Comparison of ENCODE assay signal across 8 cellular contexts in genomic region chr6:32152414-32153251, GRCh38. TPM values are rescaled to one million over a fixed set of nuclear protein-coding genes. Genes with fewer than 3 reads are reported as not detected.
DNase-seq lines count a peak whose midpoint lies in the region; FAIRE-seq and TF ChIP-seq lines count a peak whose summit lies in the region.

No MANE protein-coding gene starts in this region.

- peaks cover 13 to 31% of the 10 kb centered on the region in 2 experiments; a peak in 3 of 4 replicates for H3K4me1 ChIP-seq in SK-N-SH (ENCODE audit: control insufficient read depth in 1 of 2, insufficient read depth in 2 of 2, low read depth in 1 of 2, low read length in 1 of 2)

- no peak for FAIRE-seq in GM12891 (lab: Jason Lieb, UNC)

- peaks cover 2 to 10% of the 10 kb centered on the region in 2 experiments for H3K36me3 ChIP-seq in SK-N-SH (replicated peaks in 1 of 2; ENCODE audit: control insufficient read depth in 1 of 2, insufficient read depth in 2 of 2, low read length in 1 of 2)

- H3K27ac Mint-ChIP-seq in neural crest cell (ENCODE audit: unreplicated experiment), result peak overlapping the region; percentile 97

- peak overlapping the region; percentile 94 for H3K4me2 ChIP-seq in SK-N-SH

- H3K9me3 Mint-ChIP-seq in neural crest cell, result no peaks in the 10 kb centered on the region

- H3K4me3 Mint-ChIP-seq in neural crest cell, result peak overlapping the region; percentile 100

- peak; percentile 54 for DNase-seq in DMS79 treated with DMSO at 0.1 percent for 48 hours (lab: John Stamatoyannopoulos, UW)
- DNase-seq in SK-N-SH, result peak; percentile 48
- peak; percentile 29 for DNase-seq in fibroblast of gingiva (ENCODE audit: low read depth)
- no peak for DNase-seq in neural crest cell (ENCODE audit: low read depth, low spot score)
- no peak for DNase-seq in NCI-H1436 (lab: John Stamatoyannopoulos, UW)
- DNase-seq in NCI-H187 (lab: John Stamatoyannopoulos, UW), result no peak
- DNase-seq in NCI-H748 (lab: John Stamatoyannopoulos, UW; ENCODE audit: unreplicated experiment), result no peak
- no peak for DNase-seq in GM12891 (ENCODE audit: insufficient read length, low spot score)

- no peaks in the 10 kb centered on the region for H3K9me2 ChIP-seq in SK-N-SH

- peak overlapping the region; percentile 84 for H3K9ac ChIP-seq in SK-N-SH

- H3K36me3 Mint-ChIP-seq in neural crest cell (ENCODE audit: low read depth), result peaks cover 7% of the 10 kb centered on the region

- H3K27me3 Mint-ChIP-seq in neural crest cell (ENCODE audit: low read depth), result no peaks in the 10 kb centered on the region

- no peak for TF ChIP-seq POLR2A in GM12891 (IDR thresholded peaks at IDR 0.05; ENCODE audit: low read depth, low read length)

- no peak for TF ChIP-seq RAD21 in SK-N-SH (IDR thresholded peaks at IDR 0.05; ENCODE audit: low read length)

- H3K4me3 ChIP-seq in SK-N-SH (ENCODE audit: low read depth in 2 of 2, low read length in 1 of 2), result peak overlapping the region; percentile 75 to 81

- CTCF ChIA-PET in SK-N-SH (lab: Yijun Ruan, JAX), result interaction anchor here (0.6 to 1.0 kb wide), 6 partner anchors 13 to 111 kb away, joined by 3 to 8 read pairs (median 4); no protein-coding TSS in a partner anchor

- no peak for TF ChIP-seq EP300 in SK-N-SH (IDR thresholded peaks at IDR 0.05; ENCODE audit: borderline replicate concordance in 1 of 2, low read depth in 1 of 2, low read length in 1 of 2)

- TF ChIP-seq CTCF in SK-N-SH (IDR thresholded peaks at IDR 0.05) (no peak), neural crest cell (conservative IDR thresholded peaks at IDR 0.05) (no peak)

- POLR2A ChIA-PET in SK-N-SH (lab: Yijun Ruan, JAX), result interaction anchor here (0.6 to 1.6 kb wide), 2 partner anchors 22 to 24 kb away, joined by 3 to 5 read pairs; partner anchors contain the start of gene FKBPL

- H3K79me2 ChIP-seq in SK-N-SH (ENCODE audit: insufficient read depth), result peaks cover 19% of the 10 kb centered on the region

- no peaks in the 10 kb centered on the region for H3K9me3 ChIP-seq in SK-N-SH

- no peaks in the 10 kb centered on the region for H4K20me1 ChIP-seq in SK-N-SH (ENCODE audit: insufficient read depth)

- peaks cover 4% of the 10 kb centered on the region for H3F3A ChIP-seq in SK-N-SH (replicated peaks; ENCODE audit: insufficient read depth)

- peak overlapping the region; percentile 87 for H2AFZ ChIP-seq in SK-N-SH (ENCODE audit: low read depth)

- H3K4me1 Mint-ChIP-seq in neural crest cell, result peaks cover 50% of the 10 kb centered on the region

- 53% methylated on average over 24 of the region's 24 CpGs for WGBS in SK-N-SH (ENCODE audit: low lambda C conversion rate)

- H3K27me3 ChIP-seq in SK-N-SH (ENCODE audit: insufficient read depth), result no peaks in the 10 kb centered on the region

- H3K27ac ChIP-seq in SK-N-SH (ENCODE audit: low read depth in 2 of 2, low read length in 1 of 2), result peak overlapping the region; percentile 86 to 95

TF ChIP-seq in SK-N-SH, 30 proteins besides CTCF, POLR2A, EP300 and RAD21:
- TF ChIP-seq GABPA (IDR thresholded peaks at IDR 0.05; ENCODE audit: low read depth) (no peak), USF2 (IDR thresholded peaks at IDR 0.05; ENCODE audit: borderline replicate concordance, low read depth, low read length) (no peak), FOXM1 (IDR thresholded peaks at IDR 0.05; ENCODE audit: low read depth) (no peak), POLR2AphosphoS5 (IDR thresholded peaks at IDR 0.05; ENCODE audit: low read depth, low read length) (no peak)
- TF ChIP-seq, protein P1, sequence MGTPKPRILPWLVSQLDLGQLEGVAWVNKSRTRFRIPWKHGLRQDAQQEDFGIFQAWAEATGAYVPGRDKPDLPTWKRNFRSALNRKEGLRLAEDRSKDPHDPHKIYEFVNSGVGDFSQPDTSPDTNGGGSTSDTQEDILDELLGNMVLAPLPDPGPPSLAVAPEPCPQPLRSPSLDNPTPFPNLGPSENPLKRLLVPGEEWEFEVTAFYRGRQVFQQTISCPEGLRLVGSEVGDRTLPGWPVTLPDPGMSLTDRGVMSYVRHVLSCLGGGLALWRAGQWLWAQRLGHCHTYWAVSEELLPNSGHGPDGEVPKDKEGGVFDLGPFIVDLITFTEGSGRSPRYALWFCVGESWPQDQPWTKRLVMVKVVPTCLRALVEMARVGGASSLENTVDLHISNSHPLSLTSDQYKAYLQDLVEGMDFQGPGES (IDR thresholded peaks at IDR 0.05; ENCODE audit: low read depth, low read length), result no peak

TF ChIP-seq in GM12891, 5 proteins besides CTCF, POLR2A, EP300 and RAD21:
- TF ChIP-seq POU2F2 (IDR thresholded peaks at IDR 0.05; ENCODE audit: low read depth, low read length), result no peak
- no peak for TF ChIP-seq SPI1 (IDR thresholded peaks at IDR 0.05; ENCODE audit: low read depth, low read length)
- no peak for TF ChIP-seq POLR2AphosphoS5 (IDR thresholded peaks at IDR 0.05; ENCODE audit: low read depth, low read length)
- no peak for TF ChIP-seq TAF1 (IDR thresholded peaks at IDR 0.05; ENCODE audit: low read depth, low read length)
- TF ChIP-seq PAX5 (IDR thresholded peaks at IDR 0.05; ENCODE audit: insufficient read depth, low read length, severe bottlenecking), result no peak

RNA-seq across cellular contexts. Expression of gene PRRT1, which starts 0.9 kb away (rescaled TPM):
- 1.2 and 1.5 TPM in 2 replicates for polyA plus RNA-seq in SK-N-SH (2012; rRNA removed)
- polyA plus RNA-seq in SK-N-SH (2012; cell fraction: cytosol; rRNA removed), result 0.72 and 1.2 TPM in 2 replicates
- polyA plus RNA-seq in SK-N-SH (2012; cell fraction: nucleus; rRNA removed), result 9.8 and 14.4 TPM in 2 replicates
- total RNA-seq in neural crest cell, result 3.1 and 4.1 TPM in 2 replicates
- not detected for polyA plus RNA-seq in GM12891 (2012; ENCODE audit: low read depth, missing spikeins)

RNA-seq across cellular contexts. Expression of gene PPT2, which starts 1.3 kb away (rescaled TPM):
- polyA plus RNA-seq in SK-N-SH (2012; rRNA removed), result 32.7 and 42.1 TPM in 2 replicates
- 20.3 and 24.4 TPM in 2 replicates for polyA plus RNA-seq in SK-N-SH (2012; cell fraction: cytosol; rRNA removed)
- 62.6 and 76.3 TPM in 2 replicates for polyA plus RNA-seq in SK-N-SH (2012; cell fraction: nucleus; rRNA removed)
- 60.9 and 62.3 TPM in 2 replicates for total RNA-seq in neural crest cell
- 4.0 TPM for polyA plus RNA-seq in GM12891 (2012; ENCODE audit: low read depth, missing spikeins)

RNA-seq across cellular contexts. Expression of gene EGFL8, which starts 11.8 kb away (rescaled TPM):
- polyA plus RNA-seq in SK-N-SH (2012; rRNA removed), result 7.7 and 10.7 TPM in 2 replicates
- polyA plus RNA-seq in SK-N-SH (2012; cell fraction: cytosol; rRNA removed), result 2.2 and 2.3 TPM in 2 replicates
- polyA plus RNA-seq in SK-N-SH (2012; cell fraction: nucleus; rRNA removed), result 80.4 and 108 TPM in 2 replicates
- 39.3 and 44.0 TPM in 2 replicates for total RNA-seq in neural crest cell
- 2.4 TPM for polyA plus RNA-seq in GM12891 (2012; ENCODE audit: low read depth, missing spikeins)

RNA-seq across cellular contexts. Expression of gene FKBPL, which starts 22.5 kb away (rescaled TPM):
- 2.7 and 3.5 TPM in 2 replicates for polyA plus RNA-seq in SK-N-SH (2012; rRNA removed)
- polyA plus RNA-seq in SK-N-SH (2012; cell fraction: cytosol; rRNA removed), result 2.4 and 2.6 TPM in 2 replicates
- polyA plus RNA-seq in SK-N-SH (2012; cell fraction: nucleus; rRNA removed), result 2.9 and 3.3 TPM in 2 replicates
- total RNA-seq in neural crest cell, result 12.4 and 13.0 TPM in 2 replicates
- polyA plus RNA-seq in GM12891 (2012; ENCODE audit: low read depth, missing spikeins), result 3.8 TPM

RNA-seq across cellular contexts. Expression of gene AGPAT1, which starts 23.3 kb away (rescaled TPM):
- polyA plus RNA-seq in SK-N-SH (2012; rRNA removed), result 118 and 122 TPM in 2 replicates
- 59.9 and 92.2 TPM in 2 replicates for polyA plus RNA-seq in SK-N-SH (2012; cell fraction: cytosol; rRNA removed)
- polyA plus RNA-seq in SK-N-SH (2012; cell fraction: nucleus; rRNA removed), result 85.0 and 85.2 TPM in 2 replicates
- 88.9 and 92.9 TPM in 2 replicates for total RNA-seq in neural crest cell
- polyA plus RNA-seq in GM12891 (2012; ENCODE audit: low read depth, missing spikeins), result 26.8 TPM

Comparison
In these comparisons a context has a peak if more than half of its experiments do, and no peak if none do; other contexts are left out.
1. DNase-seq: peak in DMS79 treated with DMSO at 0.1 percent for 48 hours (single experiment), SK-N-SH (single experiment) and fibroblast of gingiva (single experiment); none in neural crest cell (single experiment), NCI-H1436 (single experiment), NCI-H187 (0 of 2), NCI-H748 (single experiment) and GM12891 (single experiment).